In genomic region chr2:208040199-208041171, GRCh38 we compare ENCODE assay signal across 8 cellular contexts. TPM values are rescaled to one million over a fixed set of nuclear protein-coding genes. Genes with fewer than 3 reads are reported as not detected.
A peak's percentile ranks its signal among the peaks of the same experiment; 100 is the strongest.
DNase-seq lines count a peak whose midpoint lies in the region; ATAC-seq and TF ChIP-seq lines count a peak whose summit lies in the region.

No MANE protein-coding gene starts in this region.

- TF ChIP-seq CTCF in AG10803 (conservative IDR thresholded peaks at IDR 0.05; ENCODE audit: low read length) (peak; percentile 88), endodermal cell (conservative IDR thresholded peaks at IDR 0.05) (peak; percentile 74), mesothelial cell of epicardium (IDR thresholded peaks at IDR 0.05; ENCODE audit: unreplicated experiment) (peak; percentile 64)

- no peak overlapping the region for H3K4me3 Mint-ChIP-seq in activated CD8-positive, alpha-beta T cell treated with anti-CD3 and anti-CD28 coated beads, Interleukin-2, amount 10 ng/mL, durations not matched to agents 7 days and 5 days
- H3K4me3 Mint-ChIP-seq in endodermal cell (no peak overlapping the region), mesothelial cell of epicardium (no peak overlapping the region)

- DNase-seq in AG10803 (ENCODE audit: low read depth), result peak; percentile 80
- peak; percentile 47 for DNase-seq in NCI-H748 treated with DMSO at 0.1 percent for 48 hours (lab: John Stamatoyannopoulos, UW)
- DNase-seq in activated CD8-positive, alpha-beta T cell treated with anti-CD3 and anti-CD28 coated beads, Interleukin-2, amount 10 ng/mL, durations not matched to agents 7 days and 5 days, result peak; percentile 82
- peak; percentile 91 for DNase-seq in endodermal cell
- DNase-seq in mesothelial cell of epicardium (ENCODE audit: low spot score in 2 of 2, unreplicated experiment in 2 of 2), result peak in 1 of 2 experiments; percentile 50
- peak; percentile 15 to 36 for DNase-seq in stimulated activated CD8-positive, alpha-beta memory T cell treated with anti-CD3 and anti-CD28 coated beads, Interleukin-4, amount 100 ng/mL, for 4 hours (ENCODE audit: low read depth in 2 of 2, low spot score in 1 of 2)

- H3K9me3 ChIP-seq in endodermal cell (ENCODE audit: control insufficient read depth, low read length), result no peaks in the 10 kb centered on the region

- H3K4me1 ChIP-seq in endodermal cell (ENCODE audit: control insufficient read depth, insufficient read depth, low read length), result no peaks in the 10 kb centered on the region

- POLR2A ChIA-PET in activated CD8-positive, alpha-beta T cell treated with anti-CD3 and anti-CD28 coated beads, Interleukin-2, amount 10 ng/mL, durations not matched to agents 7 days and 5 days (lab: Charles Lee), result no interaction called here

- no peak overlapping the region for H3K9ac ChIP-seq in endodermal cell (ENCODE audit: extremely low read depth, low read length, poor library complexity, severe bottlenecking)

- CTCF ChIA-PET in activated CD8-positive, alpha-beta T cell treated with anti-CD3 and anti-CD28 coated beads, Interleukin-2, amount 10 ng/mL, durations not matched to agents 7 days and 5 days (lab: Charles Lee), result interaction anchor here (0.6 to 5.3 kb wide), 52 partner anchors 9 to 563 kb away, joined by 3 to 76 read pairs (median 4); partner anchors contain the start of genes FZD5 and PLEKHM3

- H3K36me3 ChIP-seq in endodermal cell (ENCODE audit: control insufficient read depth, insufficient read depth, low read length), result no peaks in the 10 kb centered on the region

- 41 to 54% methylated on average over 4 to 8 of the region's 8 CpGs for WGBS in endodermal cell (ENCODE audit: insufficient coverage in 1 of 2, insufficient read length in 1 of 2), 2 experiments

- H3K36me3 Mint-ChIP-seq in activated CD8-positive, alpha-beta T cell treated with anti-CD3 and anti-CD28 coated beads, Interleukin-2, amount 10 ng/mL, durations not matched to agents 7 days and 5 days (ENCODE audit: low read depth), result no peaks in the 10 kb centered on the region
- H3K36me3 Mint-ChIP-seq in endodermal cell (ENCODE audit: low read depth) (no peaks in the 10 kb centered on the region), mesothelial cell of epicardium (no peaks in the 10 kb centered on the region)

- no peak overlapping the region for H3K27ac ChIP-seq in endodermal cell (ENCODE audit: low read depth, low read length)

- no peaks in the 10 kb centered on the region for H3K9me3 Mint-ChIP-seq in activated CD8-positive, alpha-beta T cell treated with anti-CD3 and anti-CD28 coated beads, Interleukin-2, amount 10 ng/mL, durations not matched to agents 7 days and 5 days (ENCODE audit: insufficient read depth)
- peaks cover 4% of the 10 kb centered on the region for H3K9me3 Mint-ChIP-seq in endodermal cell
- no peaks in the 10 kb centered on the region for H3K9me3 Mint-ChIP-seq in mesothelial cell of epicardium

- no peak overlapping the region for H3K27ac Mint-ChIP-seq in activated CD8-positive, alpha-beta T cell treated with anti-CD3 and anti-CD28 coated beads, Interleukin-2, amount 10 ng/mL, durations not matched to agents 7 days and 5 days
- peak overlapping the region; percentile 71 for H3K27ac Mint-ChIP-seq in endodermal cell
- H3K27ac Mint-ChIP-seq in mesothelial cell of epicardium, result no peak overlapping the region

- H3K27me3 Mint-ChIP-seq in activated CD8-positive, alpha-beta T cell treated with anti-CD3 and anti-CD28 coated beads, Interleukin-2, amount 10 ng/mL, durations not matched to agents 7 days and 5 days (ENCODE audit: low read depth), result no peaks in the 10 kb centered on the region
- H3K27me3 Mint-ChIP-seq in endodermal cell (ENCODE audit: insufficient read depth), result no peaks in the 10 kb centered on the region
- no peaks in the 10 kb centered on the region for H3K27me3 Mint-ChIP-seq in mesothelial cell of epicardium (ENCODE audit: low read depth)

- H3K4me1 Mint-ChIP-seq in activated CD8-positive, alpha-beta T cell treated with anti-CD3 and anti-CD28 coated beads, Interleukin-2, amount 10 ng/mL, durations not matched to agents 7 days and 5 days (ENCODE audit: low read depth), result no peaks in the 10 kb centered on the region
- peaks cover 16% of the 10 kb centered on the region for H3K4me1 Mint-ChIP-seq in endodermal cell
- H3K4me1 Mint-ChIP-seq in mesothelial cell of epicardium, result peaks cover 7% of the 10 kb centered on the region

- no peaks in the 10 kb centered on the region for H3K27me3 ChIP-seq in endodermal cell (ENCODE audit: control insufficient read depth, insufficient read depth, low read length, poor library complexity, severe bottlenecking)

- peak; percentile 87 for ATAC-seq in GM18867 (IDR thresholded peaks at IDR 0.05; ENCODE audit: unreplicated experiment)
- ATAC-seq in HG03064 (IDR thresholded peaks at IDR 0.05; ENCODE audit: low read depth, unreplicated experiment), result peak; percentile 83
- ATAC-seq in activated CD8-positive, alpha-beta T cell treated with anti-CD3 and anti-CD28 coated beads, Interleukin-2, amount 10 ng/mL, durations not matched to agents 7 days and 5 days, result peak; percentile 77

- H3K4me3 ChIP-seq in AG10803 (ENCODE audit: low read length), result no peak overlapping the region
- peak overlapping the region; percentile 15 for H3K4me3 ChIP-seq in endodermal cell (ENCODE audit: low read length)

RNA-seq across cellular contexts. Expression of gene PLEKHM3, which starts 15.2 kb away (rescaled TPM):
- total RNA-seq in activated CD8-positive, alpha-beta T cell treated with anti-CD3 and anti-CD28 coated beads, Interleukin-2, amount 10 ng/mL, durations not matched to agents 7 days and 5 days, result 1 to 10 TPM; 6.1 to 6.2 TPM
- total RNA-seq in endodermal cell, result 10 to 100 TPM; 13.3 to 17.9 TPM
- 6.8 TPM for polyA plus RNA-seq in endodermal cell (2013, experiment 1 of 2)
- 6.6 TPM for polyA plus RNA-seq in endodermal cell (2013, experiment 2 of 2)
- total RNA-seq in mesothelial cell of epicardium, result 14.7 to 16.2 TPM (median 15.1 TPM) in 3 replicates
